In the genomic region with DNA sequence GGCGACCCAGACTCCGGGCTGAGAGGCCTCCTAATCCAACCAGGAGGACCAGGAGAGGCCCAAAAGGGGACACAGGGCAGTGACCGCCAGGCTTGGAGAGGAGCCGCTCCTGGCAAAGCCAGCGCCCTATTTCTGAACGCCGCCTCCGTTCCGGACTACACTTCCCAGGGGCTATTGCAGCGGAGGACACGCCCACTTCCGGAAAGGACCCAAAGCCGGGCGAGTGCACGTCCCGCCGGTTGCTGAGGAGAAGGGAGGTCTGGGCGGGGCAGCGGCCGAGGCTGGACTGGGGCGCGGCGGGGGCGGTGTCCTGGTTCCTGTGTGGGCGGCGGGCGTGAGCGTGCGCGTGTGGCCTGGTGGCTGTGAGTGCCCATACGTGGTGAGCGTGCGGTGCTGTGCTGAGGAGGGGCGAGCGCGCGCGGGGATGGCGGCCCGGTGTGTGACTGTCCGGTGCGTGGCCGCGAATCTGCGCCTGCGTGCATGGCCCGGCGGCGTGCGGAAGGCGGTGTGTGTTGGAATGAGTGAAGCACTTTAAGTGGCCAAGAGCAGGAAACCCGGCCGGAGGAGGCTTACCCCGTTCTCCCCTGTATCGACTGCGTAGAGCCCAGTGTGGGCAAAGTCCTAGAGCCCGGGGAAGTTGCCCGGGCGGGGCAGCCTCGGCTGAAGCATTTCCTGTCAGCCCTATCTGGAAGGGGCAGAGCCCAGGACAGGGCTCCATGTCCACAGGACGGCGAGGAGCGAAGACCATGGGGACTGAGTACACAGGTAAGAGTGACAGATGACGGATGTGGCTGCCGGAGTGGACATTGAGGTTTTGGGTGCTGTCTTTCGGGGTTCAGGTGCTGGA, we compare ENCODE assay signal across 8 cellular contexts. TPM values are rescaled to one million over a fixed set of nuclear protein-coding genes. Genes with fewer than 3 reads are reported as not detected.
DNase-seq lines count a peak whose midpoint lies in the region; ATAC-seq and TF ChIP-seq lines count a peak whose summit lies in the region.

A gene (plus strand): TSS at position 195 of the 847 bp plus-strand sequence. CDS start 2,844 bp downstream, outside the sequence.

- peak within 1 kb of the TSS; percentile 75 to 86 for H3K27ac Mint-ChIP-seq in natural killer cell treated with Interleukin-12 subunit alpha and Interleukin-12 subunit beta and Interleukin-15 and Interleukin-18, amount 100 ng/mL, for 72 hours

- H3K36me3 Mint-ChIP-seq in natural killer cell treated with Interleukin-12 subunit alpha and Interleukin-12 subunit beta and Interleukin-15 and Interleukin-18, amount 100 ng/mL, for 72 hours = peaks cover 55% of the 10 kb centered on the region

- H3K4me3 Mint-ChIP-seq in natural killer cell treated with Interleukin-12 subunit alpha and Interleukin-12 subunit beta and Interleukin-15 and Interleukin-18, amount 100 ng/mL, for 72 hours = peak within 1 kb of the TSS; percentile 94

- no peaks in the 10 kb centered on the region for H3K27me3 Mint-ChIP-seq in natural killer cell treated with Interleukin-12 subunit alpha and Interleukin-12 subunit beta and Interleukin-15 and Interleukin-18, amount 100 ng/mL, for 72 hours

- peak; percentile 1 for TF ChIP-seq CTCF in fibroblast of the aortic adventitia (IDR thresholded peaks at IDR 0.05; ENCODE audit: insufficient read depth, low read length)

- peaks cover 30% of the 10 kb centered on the region for H3K9me3 Mint-ChIP-seq in natural killer cell treated with Interleukin-12 subunit alpha and Interleukin-12 subunit beta and Interleukin-15 and Interleukin-18, amount 100 ng/mL, for 72 hours

- peak within 1 kb of the TSS; percentile 99 for H3K4me3 ChIP-seq in fibroblast of the aortic adventitia (ENCODE audit: low read depth, low read length)

- H3K4me1 Mint-ChIP-seq in natural killer cell treated with Interleukin-12 subunit alpha and Interleukin-12 subunit beta and Interleukin-15 and Interleukin-18, amount 100 ng/mL, for 72 hours (ENCODE audit: low read depth in 2 of 2) = peaks cover 8 to 11% of the 10 kb centered on the region in 2 donors

- ATAC-seq in GM19468 (IDR thresholded peaks at IDR 0.05; ENCODE audit: extremely low read depth, unreplicated experiment) = peak; percentile 74
- ATAC-seq in natural killer cell treated with Interleukin-12 subunit alpha and Interleukin-12 subunit beta and Interleukin-15 and Interleukin-18, amount 100 ng/mL, for 72 hours = peak; percentile 98 to 99

- DNase-seq in CMK (ENCODE audit: low read depth) = peak; percentile 89
- DNase-seq in HS-5 (ENCODE audit: low read depth) = peak; percentile 57
- peak; percentile 95 for DNase-seq in RPMI7951 (ENCODE audit: low read depth)
- DNase-seq in activated effector memory CD4-positive, alpha-beta T cell treated with anti-CD3 and anti-CD28 coated beads, Interleukin-2, amount 50 U/mL, for 16 hours = peak; percentile 96
- peak; percentile 89 for DNase-seq in fibroblast of the aortic adventitia (ENCODE audit: low read depth)
- peak; percentile 96 for DNase-seq in natural killer cell treated with Interleukin-12 subunit alpha and Interleukin-12 subunit beta and Interleukin-15 and Interleukin-18, amount 100 ng/mL, for 72 hours (ENCODE audit: low spot score)
- DNase-seq in stimulated activated naive CD4-positive, alpha-beta T cell (lab: John Stamatoyannopoulos, UW) = peak; percentile 70 to 83 (median 78)

RNA-seq across cellular contexts. Expression of the gene that starts here (rescaled TPM):
- total RNA-seq in RPMI7951 (2014; rRNA removed; shearing (Covaris generic)) = 2.7 and 2.9 TPM in 2 replicates
- total RNA-seq in fibroblast of the aortic adventitia (ENCODE audit: low replicate concordance) = 6.4 and 8.7 TPM in 2 replicates
- total RNA-seq in natural killer cell treated with Interleukin-12 subunit alpha and Interleukin-12 subunit beta and Interleukin-15 and Interleukin-18, amount 100 ng/mL, for 72 hours = 1 to 10 TPM; 2.3 to 6.7 TPM

Comparison
In these comparisons a context has a peak if more than half of its experiments do, and no peak if none do; other contexts are left out.
1. Peak in every context shown above with its lines: DNase-seq, ATAC-seq and H3K4me3 ChIP-seq.